In genomic region chr6:35473849-35474128, GRCh38 we compare ENCODE assay signal across 1 cellular context.
A peak's percentile ranks its signal among the peaks of the same experiment; 100 is the strongest.
TF ChIP-seq lines count a peak whose summit lies in the region.

No MANE protein-coding gene starts in this region.

TF ChIP-seq in K562, 482 proteins besides CTCF, POLR2A, EP300 and RAD21:
- TF ChIP-seq SIRT6 (IDR thresholded peaks at IDR 0.05; ENCODE audit: low read depth, low read length) (peak; percentile 58), POLR2AphosphoS2 (IDR thresholded peaks at IDR 0.05; ENCODE audit: low read length) (peak; percentile 42; the same call in 1 of the 2 replicates), ZNF175 (CRISPR knock-in tag; IDR thresholded peaks at IDR 0.05; ENCODE audit: low read depth) (no peak)
